Comparison of ENCODE assay signal across 8 cellular contexts in genomic region chr19:19404879-19405860, GRCh38. TPM values are rescaled to one million over a fixed set of nuclear protein-coding genes. Genes with fewer than 3 reads are reported as not detected.
DNase-seq lines count a peak whose midpoint lies in the region; ATAC-seq and TF ChIP-seq lines count a peak whose summit lies in the region.

A gene with protein sequence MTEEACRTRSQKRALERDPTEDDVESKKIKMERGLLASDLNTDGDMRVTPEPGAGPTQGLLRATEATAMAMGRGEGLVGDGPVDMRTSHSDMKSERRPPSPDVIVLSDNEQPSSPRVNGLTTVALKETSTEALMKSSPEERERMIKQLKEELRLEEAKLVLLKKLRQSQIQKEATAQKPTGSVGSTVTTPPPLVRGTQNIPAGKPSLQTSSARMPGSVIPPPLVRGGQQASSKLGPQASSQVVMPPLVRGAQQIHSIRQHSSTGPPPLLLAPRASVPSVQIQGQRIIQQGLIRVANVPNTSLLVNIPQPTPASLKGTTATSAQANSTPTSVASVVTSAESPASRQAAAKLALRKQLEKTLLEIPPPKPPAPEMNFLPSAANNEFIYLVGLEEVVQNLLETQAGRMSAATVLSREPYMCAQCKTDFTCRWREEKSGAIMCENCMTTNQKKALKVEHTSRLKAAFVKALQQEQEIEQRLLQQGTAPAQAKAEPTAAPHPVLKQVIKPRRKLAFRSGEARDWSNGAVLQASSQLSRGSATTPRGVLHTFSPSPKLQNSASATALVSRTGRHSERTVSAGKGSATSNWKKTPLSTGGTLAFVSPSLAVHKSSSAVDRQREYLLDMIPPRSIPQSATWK (plus strand): TSS chr19:19405675. CDS start chr19:19465346, 59,671 bp downstream.

- H3K36me3 ChIP-seq in kidney epithelial cell (ENCODE audit: control insufficient read depth, insufficient read depth, low read length): no peaks in the 10 kb centered on the region

- DNase-seq in AG09309 (ENCODE audit: low read depth) (peak; percentile 64), NCI-H226 (peak; percentile 86), cerebellar nuclear complex (lab: John Stamatoyannopoulos, UW) (peak; percentile 29 to 55), kidney epithelial cell (ENCODE audit: low read depth) (peak; percentile 69)
- DNase-seq in activated CD4-positive, alpha-beta T cell treated with anti-CD3 and anti-CD28 coated beads for 1 hour: peak; percentile 90
- DNase-seq in stimulated activated CD4-positive, alpha-beta T cell treated with anti-CD3 and anti-CD28 coated beads, Interleukin-15, amount 100 ng/mL, for 24 hours: peak; percentile 88

- no peaks in the 10 kb centered on the region for H3K27me3 ChIP-seq in kidney epithelial cell (ENCODE audit: control insufficient read depth, insufficient read depth, low read length)

- peak within 1 kb of the TSS; percentile 70 for H3K4me3 ChIP-seq in AG09309 (ENCODE audit: control insufficient read depth, low read depth, low read length)
- peak within 1 kb of the TSS; percentile 87 for H3K4me3 ChIP-seq in kidney epithelial cell (ENCODE audit: low read depth, low read length)

- ATAC-seq in GM18873 (IDR thresholded peaks at IDR 0.05; ENCODE audit: low FRiP score, unreplicated experiment): peak; percentile 56
- ATAC-seq in HG03135 (IDR thresholded peaks at IDR 0.05; ENCODE audit: unreplicated experiment): peak; percentile 71

- TF ChIP-seq CTCF in AG09309 (IDR thresholded peaks at IDR 0.05; ENCODE audit: control insufficient read depth, insufficient read depth, low read depth, low read length, missing control alignments): peak; percentile 25
- no peak for TF ChIP-seq CTCF in kidney epithelial cell (IDR thresholded peaks at IDR 0.05; ENCODE audit: insufficient read depth, low read length, poor library complexity, severe bottlenecking)

RNA-seq across cellular contexts. Expression of the gene that starts here (rescaled TPM):
- 90.7 and 304 TPM in 2 replicates for total RNA-seq in kidney epithelial cell

Comparison
In these comparisons a context has a peak if more than half of its experiments do, and no peak if none do; other contexts are left out.
1. Peak in every context shown above with its lines: DNase-seq, ATAC-seq and H3K4me3 ChIP-seq.